ENCODE assay signal across 15 cellular contexts in the genomic region with DNA sequence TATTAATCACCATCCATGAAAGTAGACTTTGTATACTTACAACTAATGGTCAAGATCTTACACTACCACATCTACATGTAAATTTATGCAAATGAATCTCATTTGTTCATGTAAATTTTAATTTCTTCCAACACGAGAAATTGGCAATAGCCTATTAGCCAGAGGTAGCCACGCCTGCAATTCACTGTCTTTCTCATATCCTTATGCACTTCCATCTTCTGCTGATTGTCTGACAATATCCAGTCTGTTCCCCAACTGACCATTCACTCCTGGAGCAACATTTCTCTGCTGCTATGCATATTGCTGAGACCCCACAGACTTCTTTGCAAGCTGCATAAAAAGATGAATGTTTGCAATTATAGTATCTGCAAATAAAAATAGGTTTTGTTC. TPM values are rescaled to one million over a fixed set of nuclear protein-coding genes. Genes with fewer than 3 reads are reported as not detected.
DNase-seq lines count a peak whose midpoint lies in the region; ATAC-seq and TF ChIP-seq lines count a peak whose summit lies in the region.
"Had no signal": no experiment of that assay in that cellular context is flagged by ENCODE, and none has a peak within 500 bp of the region (broad histone marks: within the 10 kb centered on the region; RNA-seq: fewer than 3 reads in every experiment).

No MANE protein-coding gene starts in this region.

- peak overlapping the region; percentile 97 for H3K4me2 ChIP-seq in osteoblast (ENCODE audit: insufficient read depth, low read length)

- H3K4me1 ChIP-seq in right atrium auricular region (peaks cover 0 to 18% of the 10 kb centered on the region in 2 donors), esophagus squamous epithelium (peaks cover 0 to 23% (median 11%) of the 10 kb centered on the region in 3 donors), osteoblast (ENCODE audit: insufficient read depth, low read length) (peaks cover 40% of the 10 kb centered on the region)

- peak overlapping the region; percentile 81 to 96 for H3K27ac ChIP-seq in right atrium auricular region
- peak overlapping the region in 3 of 4 donors; percentile 10 to 88 (median 88) for H3K27ac ChIP-seq in esophagus squamous epithelium
- H3K27ac ChIP-seq in osteoblast (ENCODE audit: low read depth, low read length) = peak overlapping the region; percentile 100

- intact Hi-C loops in cardiac septum (cut with DNase I) (loop anchor here (10.0 kb wide), 1 partner anchor 106 kb away; the partner anchor contains the start of genes C11orf71 and RBM7), esophagus squamous epithelium (cut with DNase I) (no loop called here)

- no peak for TF ChIP-seq CTCF in right atrium auricular region (IDR thresholded peaks at IDR 0.05)
- no peak for TF ChIP-seq CTCF in esophagus squamous epithelium (IDR thresholded peaks at IDR 0.05)
- TF ChIP-seq CTCF in osteoblast (IDR thresholded peaks at IDR 0.05; ENCODE audit: extremely low read depth, low read depth, low read length) = no peak

- no peak for ATAC-seq in HG02759 (IDR thresholded peaks at IDR 0.05; ENCODE audit: unreplicated experiment)
- ATAC-seq: sciatic nerve had no signal

- H4K20me1 ChIP-seq in osteoblast (ENCODE audit: insufficient read depth, low read length) = peaks cover 43% of the 10 kb centered on the region

- no peak for TF ChIP-seq POLR2A in esophagus squamous epithelium (IDR thresholded peaks at IDR 0.05)

- H3K79me2 ChIP-seq in osteoblast (ENCODE audit: insufficient read depth, low read length) = peaks cover 74% of the 10 kb centered on the region

- no peak overlapping the region for H2AFZ ChIP-seq in osteoblast (ENCODE audit: low read length)

- H3K4me3 ChIP-seq in right atrium auricular region = peak overlapping the region; percentile 41 to 48
- peak overlapping the region; percentile 0 to 64 (median 43) for H3K4me3 ChIP-seq in esophagus squamous epithelium
- H3K4me3 ChIP-seq in osteoblast (ENCODE audit: insufficient read depth, low read length) = peak overlapping the region; percentile 72

- H3K27me3 ChIP-seq in right atrium auricular region (no peaks in the 10 kb centered on the region), esophagus squamous epithelium (no peaks in the 10 kb centered on the region), osteoblast (ENCODE audit: insufficient read depth, low read length) (no peaks in the 10 kb centered on the region)

- WGBS in esophagus squamous epithelium, 2 donors = 49 to 65% methylated on average over 2 of the region's 2 CpGs

- no peak for DNase-seq in right atrium auricular region (ENCODE audit: low spot score)
- DNase-seq in cardiac septum (ENCODE audit: low spot score) = no peak
- no peak for DNase-seq in esophagus squamous epithelium (lab: John Stamatoyannopoulos, UW)
- no peak for DNase-seq in osteoblast (ENCODE audit: insufficient read length, low spot score, missing footprints)
- no peak for DNase-seq in DMS53 (lab: John Stamatoyannopoulos, UW)
- no peak for DNase-seq in NCI-H2029 (lab: John Stamatoyannopoulos, UW)
- DNase-seq in activated gamma-delta T cell treated with Interleukin-2 at 50 U/mL for 16 hours = no peak
- DNase-seq: ACHN; activated naive CD4-positive, alpha-beta T cell treated with Interleukin-2 at 50 U/mL for 16 hours; DMS 273 treated with DMSO at 0.1 percent for 48 hours; NCI-H187; SHP77 treated with DMSO at 0.1 percent for 48 hours; substantia nigra had no signal

- peaks cover 0 to 30% of the 10 kb centered on the region in 2 donors for H3K9me3 ChIP-seq in right atrium auricular region
- peaks cover 0 to 4% (median 0%) of the 10 kb centered on the region in 3 donors for H3K9me3 ChIP-seq in esophagus squamous epithelium
- H3K9me3 ChIP-seq in osteoblast (ENCODE audit: low read depth, low read length) = peaks cover 1% of the 10 kb centered on the region

- H3K36me3 ChIP-seq in right atrium auricular region (peaks cover 28% of the 10 kb centered on the region), esophagus squamous epithelium (peaks cover 0 to 16% (median 0%) of the 10 kb centered on the region in 3 donors), osteoblast (ENCODE audit: insufficient read depth, low read length) (peaks cover 65% of the 10 kb centered on the region)

RNA-seq across cellular contexts. Expression of gene NNMT, which starts 2.5 kb away (rescaled TPM):
- total RNA-seq in right atrium auricular region (100 to 1,000 TPM in 1 of 2 donors, 10 to 100 TPM in 1; 83.7 to 240 TPM), cardiac septum (72.9 TPM), esophagus squamous epithelium (100 to 1,000 TPM in 1 of 4 donors, 10 to 100 TPM in 2, 1 to 10 TPM in 1; 4.1 to 142 (median 56.8) TPM), osteoblast (1,091 and 1,196 TPM in 2 replicates)
